ENCODE assay signal across 14 cellular contexts in the genomic region with DNA sequence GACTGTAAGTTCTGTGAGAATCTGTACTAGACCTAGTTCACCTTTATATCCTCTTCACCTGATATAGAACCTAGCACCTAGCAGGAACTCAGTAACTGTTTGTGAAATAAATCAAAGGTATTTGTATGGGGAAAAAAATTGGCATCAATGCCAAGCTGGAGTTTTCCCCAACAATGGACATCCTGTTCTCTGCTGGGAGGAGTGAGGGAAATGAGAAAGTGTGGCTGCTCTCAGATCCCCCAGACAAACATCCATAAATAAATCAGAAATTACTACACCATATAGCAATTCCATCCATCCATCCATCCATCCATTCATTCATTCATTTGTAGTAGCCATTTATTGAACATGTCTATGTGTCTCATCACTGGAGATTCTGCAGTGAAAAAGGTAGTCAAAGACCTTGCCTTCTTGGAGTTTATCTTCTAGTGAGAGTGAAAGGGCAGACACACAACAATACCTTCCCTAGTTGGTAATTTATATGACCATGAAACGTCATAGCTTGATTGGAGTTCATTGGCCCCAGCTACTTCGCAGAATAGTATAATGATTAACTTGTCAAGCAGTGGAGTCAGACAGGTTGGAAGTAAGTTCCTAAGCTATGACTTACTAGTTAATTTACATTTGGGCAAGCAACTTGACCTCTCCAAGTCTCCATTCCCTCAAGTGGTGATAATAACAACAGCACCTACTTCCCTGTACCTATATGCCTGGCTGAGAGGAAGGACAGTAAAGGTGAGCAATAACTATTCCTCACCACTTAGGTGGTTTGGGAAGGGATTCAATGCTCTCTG.
"Had no signal": no experiment of that assay in that cellular context is flagged by ENCODE, and none has a peak within 500 bp of the region (broad histone marks: within the 10 kb centered on the region; RNA-seq: fewer than 3 reads in every experiment).

No MANE protein-coding gene starts in this region.

- H3K4me1 ChIP-seq: gastroesophageal sphincter, psoas muscle, right lobe of liver had no signal

- H3K4me3 ChIP-seq: coronary artery, gastroesophageal sphincter, heart right ventricle, psoas muscle, right lobe of liver had no signal

- DNase-seq: activated CD4-positive, alpha-beta T cell treated with anti-CD3 and anti-CD28 coated beads for 1 hour; activated CD4-positive, alpha-beta T cell treated with anti-CD3 and anti-CD28 coated beads, Interleukin-2, amount 50 U/mL, for 48 hours; activated CD8-positive, alpha-beta memory T cell treated with anti-CD3 and anti-CD28 coated beads, Interleukin-2, amount 10 ng/mL, durations not matched to agents 7 days and 5 days; activated naive CD4-positive, alpha-beta T cell treated with anti-CD3 and anti-CD28 coated beads, Interleukin-2, amount 50 U/mL, for 16 hours; activated T-cell treated with anti-CD3 and anti-CD28 coated beads, Interleukin-2, amount 50 U/mL, for 1 hour; caudate nucleus; heart right ventricle; nephron progenitor cell; psoas muscle; right lobe of liver; T1000 had no signal

- H3K36me3 ChIP-seq: gastroesophageal sphincter, heart right ventricle, right lobe of liver had no signal

- H3K27me3 ChIP-seq: gastroesophageal sphincter, heart right ventricle, right lobe of liver had no signal

- H3K27ac ChIP-seq: coronary artery, epithelial cell of prostate, gastroesophageal sphincter, heart right ventricle, psoas muscle, right lobe of liver had no signal

- ATAC-seq: activated CD8-positive, alpha-beta memory T cell treated with anti-CD3 and anti-CD28 coated beads, Interleukin-2, amount 10 ng/mL, durations not matched to agents 7 days and 5 days; gastroesophageal sphincter; heart right ventricle; psoas muscle had no signal

- H3K9me3 ChIP-seq: gastroesophageal sphincter, heart right ventricle, psoas muscle, right lobe of liver had no signal
